ENCODE assay signal across 19 cellular contexts in genomic region chr5:88823201-88823600, GRCh38. TPM values are rescaled to one million over a fixed set of nuclear protein-coding genes. Genes with fewer than 3 reads are reported as not detected.
DNase-seq lines count a peak whose midpoint lies in the region; ATAC-seq, FAIRE-seq and TF ChIP-seq lines count a peak whose summit lies in the region.
"Had no signal": no experiment of that assay in that cellular context is flagged by ENCODE, and none has a peak within 500 bp of the region (broad histone marks: within the 10 kb centered on the region; RNA-seq: fewer than 3 reads in every experiment).

No MANE protein-coding gene starts in this region.

- FAIRE-seq in GM12878 (lab: Jason Lieb, UNC) (no peak), GM12891 (lab: Jason Lieb, UNC) (no peak)

- RAD21 ChIA-PET in GM12878 (lab: Charles Lee; ENCODE audit: unreplicated experiment): interaction anchor here (1.3 to 16.1 kb wide), 6 partner anchors 11 to 248 kb away, joined by 3 to 594 read pairs (median 24); partner anchors contain the start of gene MEF2C

- H3K4me2 ChIP-seq in Karpas-422 (ENCODE audit: low read depth, low read length, poor library complexity, severe bottlenecking) (peak overlapping the region; percentile 77), GM12878 (ENCODE audit: control insufficient read depth, insufficient read depth) (peak overlapping the region; percentile 92)
- H3K4me2 ChIP-seq: PC-9 had no signal

- TF ChIP-seq EP300 in GM12878 (IDR thresholded peaks at IDR 0.05; ENCODE audit: borderline replicate concordance in 1 of 2, control insufficient read depth in 1 of 2, low read depth in 2 of 2, low read length in 2 of 2): no peak

- peaks cover 100% of the 10 kb centered on the region for H3K4me1 ChIP-seq in Karpas-422 (ENCODE audit: low read length)
- H3K4me1 ChIP-seq in GM12878 (ENCODE audit: control insufficient read depth, insufficient read depth, low read length): peaks cover 10% of the 10 kb centered on the region
- H3K4me1 ChIP-seq in gastrocnemius medialis: peaks cover 92 to 94% of the 10 kb centered on the region in 2 donors

- H3K27me3 ChIP-seq in GM06990 (replicated peaks; ENCODE audit: control insufficient read depth, insufficient read depth, low read length) (no peaks in the 10 kb centered on the region), Karpas-422 (ENCODE audit: low read length) (no peaks in the 10 kb centered on the region), GM12878 (replicated peaks in 1 of 2; ENCODE audit: control insufficient read depth in 2 of 2, insufficient read depth in 2 of 2, low read length in 1 of 2) (no peaks in the 10 kb centered on the region), gastrocnemius medialis (no peaks in the 10 kb centered on the region)
- H3K27me3 ChIP-seq: SJSA1 had no signal

- H2AFZ ChIP-seq in Karpas-422 (ENCODE audit: low read length) (no peak overlapping the region), GM12878 (ENCODE audit: control insufficient read depth, low read depth, low read length) (no peak overlapping the region)
- H2AFZ ChIP-seq: PC-9 had no signal

- peaks cover 80% of the 10 kb centered on the region for H3K79me2 ChIP-seq in Karpas-422 (ENCODE audit: low read length)
- H3K79me2 ChIP-seq in GM12878 (ENCODE audit: control insufficient read depth, insufficient read depth, low read length): peaks cover 99% of the 10 kb centered on the region

- TSS peak; percentile 56 for BruUV-seq in GM12878 (replicated peaks; lab: Mats Ljungman, UMichigan)

- H3K9ac ChIP-seq in Karpas-422 (ENCODE audit: low read length): peak overlapping the region; percentile 47
- H3K9ac ChIP-seq in GM12878 (ENCODE audit: control insufficient read depth, insufficient read depth, low read length): peak overlapping the region; percentile 79

- in situ Hi-C loops in GM12878 (cut with MboI): loop anchor here (10.0 kb wide), 1 partner anchor 88 kb away; no protein-coding TSS in a partner anchor
- in situ Hi-C loops in gastrocnemius medialis (cut with MboI; ENCODE audit: low sequenced_read_pairs in 4 of 4): loop anchor here in 1 of 4 donors (10.0 kb wide), 1 partner anchor 62 kb away; the partner anchor contains the start of gene MEF2C
- in situ Hi-C loops in KBM-7 (cut with MboI; ENCODE audit: low pct_unique_long_range_greater_than_20kb, low sequenced_read_pairs): no loop called here

- H3K36me3 ChIP-seq in GM06990 (ENCODE audit: control insufficient read depth, insufficient read depth, low read length): no peaks in the 10 kb centered on the region
- H3K36me3 ChIP-seq in Karpas-422 (ENCODE audit: insufficient read depth, low read length): peaks cover 13% of the 10 kb centered on the region; the same call in 1 of the 2 replicates
- H3K36me3 ChIP-seq in GM12878 (ENCODE audit: control insufficient read depth in 2 of 2, insufficient read depth in 2 of 2, low read length in 1 of 2): peaks cover 0 to 15% of the 10 kb centered on the region in 2 experiments
- H3K36me3 ChIP-seq in gastrocnemius medialis: peaks cover 0 to 15% of the 10 kb centered on the region in 2 donors
- H3K36me3 ChIP-seq: SJSA1 had no signal

- intact Hi-C loops in GM12878 (cut with micrococcal nuclease; ENCODE audit: unreplicated experiment): loop anchor here (10.0 kb wide), 1 partner anchor 1442 kb away; no protein-coding TSS in a partner anchor
- intact Hi-C loops in gastrocnemius medialis (cut with DNase I; ENCODE audit: low total_unique reads): no loop called here

- WGBS in GM12878 (ENCODE audit: insufficient coverage, insufficient replicate concordance, low lambda C conversion rate, missing lambda C conversion rate): 0% methylated on average over 1 of the region's 1 CpG

- POLR2A ChIA-PET in GM12878 (lab: Charles Lee): interaction anchor here (0.6 to 1.4 kb wide), 2 partner anchors 52 to 93 kb away, joined by 3 read pairs; no protein-coding TSS in a partner anchor

- no peaks in the 10 kb centered on the region for H3K9me3 ChIP-seq in Karpas-422 (ENCODE audit: low read length)
- no peaks in the 10 kb centered on the region for H3K9me3 ChIP-seq in GM12878 (replicated peaks; ENCODE audit: control insufficient read depth, insufficient read depth, low read length)
- no peaks in the 10 kb centered on the region for H3K9me3 ChIP-seq in gastrocnemius medialis
- H3K9me3 ChIP-seq: SJSA1 had no signal

- no peak for TF ChIP-seq CTCF in GM06990 (IDR thresholded peaks at IDR 0.05; ENCODE audit: insufficient read depth, low read length, poor library complexity, severe bottlenecking)
- TF ChIP-seq CTCF in GM12878 (IDR thresholded peaks at IDR 0.05 in 2 of 3, conservative IDR thresholded peaks at IDR 0.05 in 1 of 3; ENCODE audit: control insufficient read depth in 2 of 3, extremely low read depth in 1 of 3, insufficient read depth in 1 of 3, low read depth in 3 of 3, low read length in 3 of 3): no peak
- TF ChIP-seq CTCF in gastrocnemius medialis (IDR thresholded peaks at IDR 0.05 in 4 of 5, conservative IDR thresholded peaks at IDR 0.05 in 1 of 5): no peak
- TF ChIP-seq CTCF in GM10266 (IDR thresholded peaks at IDR 0.05; ENCODE audit: control insufficient read depth, insufficient read depth, low read depth, missing control alignments): no peak

- H3K4me3 ChIP-seq in GM06990 (replicated peaks; ENCODE audit: low read depth, low read length): peak overlapping the region; percentile 71
- H3K4me3 ChIP-seq in Karpas-422 (ENCODE audit: low read length): peak overlapping the region; percentile 58
- peak overlapping the region; percentile 71 for H3K4me3 ChIP-seq in GM12878
- no peak overlapping the region for H3K4me3 ChIP-seq in gastrocnemius medialis
- H3K4me3 ChIP-seq: PC-9, SJSA1 had no signal

- TF ChIP-seq POLR2A in GM12878 (IDR thresholded peaks at IDR 0.05; ENCODE audit: low read depth, low read length) (no peak), gastrocnemius medialis (IDR thresholded peaks at IDR 0.05) (no peak), GM12891 (IDR thresholded peaks at IDR 0.05; ENCODE audit: low read depth, low read length) (no peak)

- SMC1A ChIA-PET in GM12878 (lab: Charles Lee; ENCODE audit: uncharacterized antibody, unreplicated experiment): interaction anchor here (1.1 to 24.1 kb wide), 8 partner anchors 7 to 91 kb away, joined by 3 to 591 read pairs (median 19); partner anchors contain the start of gene MEF2C

- ATAC-seq in GM12878: no peak
- ATAC-seq in gastrocnemius medialis: no peak
- no peak for ATAC-seq in GM18502 (IDR thresholded peaks at IDR 0.05; ENCODE audit: poor library complexity, unreplicated experiment)

- DNase-seq in GM06990 (ENCODE audit: extremely low read depth, insufficient read length): no peak
- peak; percentile 53 for DNase-seq in Karpas-422
- no peak for DNase-seq in GM12878 (ENCODE audit: low read depth, low spot score)
- DNase-seq in gastrocnemius medialis: no peak
- DNase-seq in GM12891 (ENCODE audit: insufficient read length, low spot score): no peak
- DNase-seq in KBM-7: no peak
- DNase-seq in GM10266 (ENCODE audit: extremely low spot score): no peak
- DNase-seq: ACHN; AML-193; Calu3; CD4-positive, alpha-beta memory T cell; HCEC 1CT; NCI-H1436; NCI-H2029 treated with DMSO at 0.1 percent for 48 hours; NCI-H2171 treated with DMSO at 0.1 percent for 48 hours; NCI-H446 treated with DMSO at 0.1 percent for 48 hours; PC-9 had no signal

- H4K20me1 ChIP-seq in Karpas-422 (ENCODE audit: insufficient read depth, low read depth, low read length) (no peaks in the 10 kb centered on the region), GM12878 (ENCODE audit: control insufficient read depth, insufficient read depth) (no peaks in the 10 kb centered on the region)

- TF ChIP-seq RAD21 in GM12878 (IDR thresholded peaks at IDR 0.05; ENCODE audit: insufficient read depth, low read depth, low read length): no peak

- no peaks in the 10 kb centered on the region for H3K9me2 ChIP-seq in Karpas-422 (replicated peaks; ENCODE audit: insufficient read depth, low read length)

- H3K27ac ChIP-seq in Karpas-422 (ENCODE audit: low read length): peak overlapping the region; percentile 99
- H3K27ac ChIP-seq in GM12878 (ENCODE audit: control insufficient read depth, insufficient read depth): peak overlapping the region; percentile 86
- H3K27ac ChIP-seq in gastrocnemius medialis: peak overlapping the region; percentile 84 to 90 (median 87)
- H3K27ac ChIP-seq: PC-9, SJSA1 had no signal

- CTCF ChIA-PET in GM12878 (lab: Yijun Ruan, JAX): interaction anchor here (2.2 to 4.2 kb wide), 3 partner anchors 10 to 94 kb away, joined by 6 to 40 read pairs (median 14); no protein-coding TSS in a partner anchor

TF ChIP-seq in GM12878, 131 proteins besides CTCF, POLR2A, EP300 and RAD21 (continues in another document):
- TF ChIP-seq ZNF217 (IDR thresholded peaks at IDR 0.05): peak; percentile 73; the same call in 1 of the 2 replicates
- TF ChIP-seq EGR1 (IDR thresholded peaks at IDR 0.05; ENCODE audit: borderline replicate concordance in 1 of 2, low read depth in 2 of 2, low read length in 2 of 2): no peak

TF ChIP-seq in GM12891, 5 proteins besides CTCF, POLR2A, EP300 and RAD21:
- TF ChIP-seq POU2F2 (IDR thresholded peaks at IDR 0.05; ENCODE audit: low read depth, low read length) (no peak), PAX5 (IDR thresholded peaks at IDR 0.05; ENCODE audit: insufficient read depth, low read length, severe bottlenecking) (no peak), TAF1 (IDR thresholded peaks at IDR 0.05; ENCODE audit: low read depth, low read length) (no peak), SPI1 (IDR thresholded peaks at IDR 0.05; ENCODE audit: low read depth, low read length) (no peak), POLR2AphosphoS5 (IDR thresholded peaks at IDR 0.05; ENCODE audit: low read depth, low read length) (no peak)

RNA-seq across cellular contexts. Expression of gene MEF2C, which starts 59.8 kb away (rescaled TPM):
- 105 and 171 TPM in 2 replicates for total RNA-seq in Karpas-422 (2014; rRNA removed; shearing (Covaris generic); ENCODE audit: low replicate concordance)
- 839 and 919 TPM in 2 replicates for total RNA-seq in GM12878 (2013; cell fraction: nucleolus; rRNA removed)
- total RNA-seq in GM12878 (2014; rRNA removed) (175 and 219 TPM in 2 replicates), GM12878 (2014; rRNA removed; fragmentation: Illumina TruSeq; extraction: Trizol) (220 and 236 TPM in 2 replicates), GM12878 (2021) (207 and 225 TPM in 2 replicates), gastrocnemius medialis (100 to 1,000 TPM in 3 of 4 donors, 10 to 100 TPM in 1; 63.8 to 192 (median 128) TPM)
- 89.3 TPM for polyA plus RNA-seq in GM12878 (2011; ENCODE audit: low read depth)
- polyA plus RNA-seq in GM12878 (2011; rRNA removed) (105 and 125 TPM in 2 replicates), GM12878 (2014; fragmentation: Illumina TruSeq; extraction: Trizol) (209 and 260 TPM in 2 replicates), GM12878 (2014; fragmentation: Nextera tagmentation; extraction: Ambion mirVana) (100 to 1,000 TPM; 143 to 147 TPM), GM12878 (2014; rRNA removed) (99.5 and 104 TPM in 2 replicates), GM12878 (2016; fragmentation: Nextera tagmentation; extraction: Ambion mirVana) (100 to 1,000 TPM; 186 to 199 TPM)
- 139 and 145 TPM in 2 replicates for polyA plus RNA-seq in GM12878 (2011; cell fraction: cytosol; rRNA removed)
- 105 and 117 TPM in 2 replicates for polyA plus RNA-seq in GM12878 (2011; cell fraction: nucleus; rRNA removed)
- polyA plus RNA-seq in GM12878 (2012): 115 and 139 TPM in 2 replicates
- polyA minus RNA-seq in GM12878 (2011; rRNA and poly(A)+ RNA removed): 323 and 371 TPM in 2 replicates
- polyA minus RNA-seq in GM12878 (2011; cell fraction: cytosol; rRNA and poly(A)+ RNA removed): 81.9 and 107 TPM in 2 replicates
- 194 and 315 TPM in 2 replicates for polyA minus RNA-seq in GM12878 (2011; cell fraction: nucleus; rRNA and poly(A)+ RNA removed)
- polyA plus RNA-seq in GM12891 (2012; ENCODE audit: low read depth, missing spikeins): 103 TPM

Comparison
In these comparisons a context has a peak if more than half of its experiments do, and no peak if none do; other contexts are left out.
1. H3K4me3 ChIP-seq: peak in GM06990 (single experiment), Karpas-422 (single experiment) and GM12878 (single experiment); none in gastrocnemius medialis (0 of 4).
2. Peak in every context shown above with its lines, with median percentiles within 50 percentile points of each other: H3K27ac ChIP-seq.